ENCODE assay signal across 8 cellular contexts in genomic region chr17:38667099-38667786, GRCh38. TPM values are rescaled to one million over a fixed set of nuclear protein-coding genes. Genes with fewer than 3 reads are reported as not detected.
DNase-seq lines count a peak whose midpoint lies in the region; ATAC-seq lines count a peak whose summit lies in the region.

No MANE protein-coding gene starts in this region.

- H3K36me3 Mint-ChIP-seq in activated naive CD4-positive, alpha-beta T cell treated with anti-CD3 and anti-CD28 coated beads, Interleukin-2, amount 50 U/mL, for 24 hours, result no peaks in the 10 kb centered on the region

- no peaks in the 10 kb centered on the region for H3K36me3 ChIP-seq in MG63

- no peak for ATAC-seq in GM19397 (IDR thresholded peaks at IDR 0.05; ENCODE audit: unreplicated experiment)
- no peak for ATAC-seq in HG02610 (IDR thresholded peaks at IDR 0.05; ENCODE audit: unreplicated experiment)

- no peaks in the 10 kb centered on the region for H3K9me3 ChIP-seq in MG63

- no peaks in the 10 kb centered on the region for H3K9me3 Mint-ChIP-seq in activated naive CD4-positive, alpha-beta T cell treated with anti-CD3 and anti-CD28 coated beads, Interleukin-2, amount 50 U/mL, for 24 hours

- H3K4me3 Mint-ChIP-seq in activated naive CD4-positive, alpha-beta T cell treated with anti-CD3 and anti-CD28 coated beads, Interleukin-2, amount 50 U/mL, for 24 hours, result no peak overlapping the region

- peaks cover 18% of the 10 kb centered on the region for H3K27me3 ChIP-seq in MG63

- DNase-seq in EH (ENCODE audit: low read depth) (peak; percentile 75), MG63 (peak; percentile 65), SHP77 treated with DMSO at 0.1 percent for 48 hours (lab: John Stamatoyannopoulos, UW) (peak; percentile 33), glomerular visceral epithelial cell (ENCODE audit: extremely low spot score) (peak; percentile 70), pons (ENCODE audit: low spot score) (peak; percentile 69)

- no peak overlapping the region for H3K4me3 ChIP-seq in MG63

- peaks cover 14% of the 10 kb centered on the region for H3K4me1 Mint-ChIP-seq in activated naive CD4-positive, alpha-beta T cell treated with anti-CD3 and anti-CD28 coated beads, Interleukin-2, amount 50 U/mL, for 24 hours

- peak overlapping the region; percentile 9 for H3K27ac Mint-ChIP-seq in activated naive CD4-positive, alpha-beta T cell treated with anti-CD3 and anti-CD28 coated beads, Interleukin-2, amount 50 U/mL, for 24 hours

- peaks cover 30% of the 10 kb centered on the region for H3K27me3 Mint-ChIP-seq in activated naive CD4-positive, alpha-beta T cell treated with anti-CD3 and anti-CD28 coated beads, Interleukin-2, amount 50 U/mL, for 24 hours

RNA-seq across cellular contexts. Expression of gene EPOP, which starts 7.5 kb away (rescaled TPM):
- total RNA-seq in MG63 (2014; rRNA removed; shearing (Covaris generic); ENCODE audit: low replicate concordance), result 6.4 and 7.9 TPM in 2 replicates

RNA-seq across cellular contexts. Expression of gene MLLT6, which starts 37.8 kb away (rescaled TPM):
- total RNA-seq in MG63 (2014; rRNA removed; shearing (Covaris generic); ENCODE audit: low replicate concordance), result 11.7 and 17.5 TPM in 2 replicates
